In genomic region chr16:57699481-57699880, GRCh38 we compare ENCODE assay signal across 32 cellular contexts. TPM values are rescaled to one million over a fixed set of nuclear protein-coding genes. Genes with fewer than 3 reads are reported as not detected.
"Had no signal": no experiment of that assay in that cellular context is flagged by ENCODE, and none has a peak within 500 bp of the region (broad histone marks: within the 10 kb centered on the region; RNA-seq: fewer than 3 reads in every experiment).

No MANE protein-coding gene starts in this region.

- DNase-seq: activated B cell treated with CpG ODN at 0.5 μM for 24 hours; activated CD4-positive, alpha-beta T cell treated with anti-CD3 and anti-CD28 coated beads for 48 hours; activated CD4-positive, alpha-beta T cell treated with anti-CD3 and anti-CD28 coated beads, Interleukin-2, amount 50 U/mL, for 1 hour; activated CD4-positive, alpha-beta T cell treated with anti-CD3 and anti-CD28 coated beads, Interleukin-2, amount 50 U/mL, for 48 hours; activated CD8-positive, alpha-beta memory T cell treated with anti-CD3 and anti-CD28 coated beads for 24 hours; activated CD8-positive, alpha-beta T cell treated with anti-CD3 and anti-CD28 coated beads for 36 hours; activated effector memory CD4-positive, alpha-beta T cell treated with Interleukin-2 at 50 U/mL for 16 hours; activated gamma-delta T cell treated with Interleukin-2 at 50 U/mL for 16 hours; activated naive CD4-positive, alpha-beta T cell treated with anti-CD3 and anti-CD28 coated beads, Interleukin-2, amount 50 U/mL, for 16 hours; activated naive CD4-positive, alpha-beta T cell treated with Interleukin-2 at 50 U/mL for 16 hours; activated T-cell treated with anti-CD3 and anti-CD28 coated beads, Interleukin-2, amount 50 U/mL, for 4 hours; amniotic stem cell; anterior cingulate cortex; brain microvascular endothelial cell; caudate nucleus; effector CD4-positive, alpha-beta T cell; effector memory CD8-positive, alpha-beta T cell; erythroblast; foreskin keratinocyte; gastrocnemius medialis; glutamatergic neuron; T-helper 1 cell; T-helper 17 cell; T1000; WERI-Rb-1 had no signal

- H3K36me3 ChIP-seq: brain microvascular endothelial cell, esophagus muscularis mucosa, gastrocnemius medialis, WERI-Rb-1 had no signal

- H3K4me1 ChIP-seq: foreskin keratinocyte, gastrocnemius medialis had no signal

- H3K27ac ChIP-seq: brain microvascular endothelial cell, esophagus muscularis mucosa, foreskin keratinocyte, gastrocnemius medialis, WERI-Rb-1 had no signal

- ATAC-seq: activated CD4-positive, CD25-positive, alpha-beta regulatory T cell treated with anti-CD3 and anti-CD28 coated beads, Interleukin-2, amount 50 U/mL, for 24 hours; activated CD8-positive, alpha-beta T cell treated with anti-CD3 and anti-CD28 coated beads for 36 hours; activated T-cell treated with anti-CD3 and anti-CD28 coated beads, Interleukin-2, amount 50 U/mL, for 4 hours; activated T-helper 17 cell treated with anti-CD3 and anti-CD28 coated beads, Interleukin-2, amount 50 U/mL, for 72 hours; effector memory CD8-positive, alpha-beta T cell; foreskin keratinocyte; gastrocnemius medialis; T-helper 17 cell had no signal

- FAIRE-seq: astrocyte, bronchial epithelial cell, colon had no signal

- H3K4me3 ChIP-seq: esophagus muscularis mucosa, gastrocnemius medialis had no signal

- H3K27me3 ChIP-seq: brain microvascular endothelial cell, esophagus muscularis mucosa, gastrocnemius medialis had no signal

- H3K9me3 ChIP-seq: esophagus muscularis mucosa, gastrocnemius medialis had no signal

RNA-seq across cellular contexts. Expression of gene DRC7, which starts 4.9 kb away (rescaled TPM):
- total RNA-seq: activated B cell treated with CpG ODN at 0.5 μM for 24 hours; activated T-cell treated with anti-CD3 and anti-CD28 coated beads, Interleukin-2, amount 50 U/mL, for 4 hours; activated T-helper 17 cell treated with anti-CD3 and anti-CD28 coated beads, Interleukin-2, amount 50 U/mL, for 72 hours; astrocyte; bronchial epithelial cell; chondrocyte; foreskin keratinocyte; gastrocnemius medialis had no signal
- polyA plus RNA-seq: foreskin keratinocyte had no signal

RNA-seq across cellular contexts. Expression of gene ADGRG3, which starts 31.4 kb away (rescaled TPM):
- total RNA-seq: activated B cell treated with CpG ODN at 0.5 μM for 24 hours; activated CD8-positive, alpha-beta T cell treated with anti-CD3 and anti-CD28 coated beads for 36 hours; activated T-cell treated with anti-CD3 and anti-CD28 coated beads, Interleukin-2, amount 50 U/mL, for 4 hours; activated T-helper 17 cell treated with anti-CD3 and anti-CD28 coated beads, Interleukin-2, amount 50 U/mL, for 72 hours; astrocyte; bronchial epithelial cell; chondrocyte; foreskin keratinocyte had no signal
- polyA plus RNA-seq: foreskin keratinocyte had no signal
